16 cellular contexts compared by ENCODE assay signal in genomic region chr2:205914736-205915510, GRCh38.
DNase-seq lines count a peak whose midpoint lies in the region; ATAC-seq lines count a peak whose summit lies in the region.
"Had no signal": no experiment of that assay in that cellular context is flagged by ENCODE, and none has a peak within 500 bp of the region (broad histone marks: within the 10 kb centered on the region; RNA-seq: fewer than 3 reads in every experiment).

No MANE protein-coding gene starts in this region.

- DNase-seq in NCI-H1417 (lab: John Stamatoyannopoulos, UW), result peak in 2 of 3 experiments; percentile 63 to 84
- DNase-seq in NCI-H1417 treated with DMSO at 0.1 percent for 48 hours (lab: John Stamatoyannopoulos, UW), result no peak
- DNase-seq in NCI-H510A treated with DMSO at 0.1 percent for 48 hours (lab: John Stamatoyannopoulos, UW), result peak; percentile 19
- DNase-seq in glomerular visceral epithelial cell (ENCODE audit: extremely low spot score), result peak; percentile 2
- no peak for DNase-seq in sciatic nerve (ENCODE audit: low spot score)
- DNase-seq in HPDE6-E6E7 (ENCODE audit: extremely low spot score), result no peak
- DNase-seq: activated CD4-positive, alpha-beta T cell treated with anti-CD3 and anti-CD28 coated beads for 4 hours; activated CD8-positive, alpha-beta memory T cell treated with anti-CD3 and anti-CD28 coated beads, Interleukin-2, amount 10 ng/mL, durations not matched to agents 7 days and 5 days; BE2C; Caco-2; NCI-H1694 treated with DMSO at 0.1 percent for 48 hours; substantia nigra had no signal

- intact Hi-C loops in sciatic nerve (cut with DNase I), result no loop called here

- peak; percentile 16 for ATAC-seq in sciatic nerve
- ATAC-seq in HG03039 (IDR thresholded peaks at IDR 0.05; ENCODE audit: unreplicated experiment), result no peak
- ATAC-seq in GM18868 (IDR thresholded peaks at IDR 0.05; ENCODE audit: unreplicated experiment), result no peak
- ATAC-seq: activated CD8-positive, alpha-beta memory T cell treated with anti-CD3 and anti-CD28 coated beads, Interleukin-2, amount 10 ng/mL, durations not matched to agents 7 days and 5 days; activated naive CD4-positive, alpha-beta T cell treated with anti-CD3 and anti-CD28 coated beads, Interleukin-2, amount 50 U/mL, for 72 hours; HCT116 had no signal

Comparison
In these comparisons a context has a peak if more than half of its experiments do, and no peak if none do; other contexts are left out.
1. DNase-seq: peak in NCI-H1417 (2 of 3), NCI-H510A treated with DMSO at 0.1 percent for 48 hours (single experiment) and glomerular visceral epithelial cell (single experiment); none in NCI-H1417 treated with DMSO at 0.1 percent for 48 hours (single experiment), sciatic nerve (single experiment) and HPDE6-E6E7 (single experiment).